In the genomic region with DNA sequence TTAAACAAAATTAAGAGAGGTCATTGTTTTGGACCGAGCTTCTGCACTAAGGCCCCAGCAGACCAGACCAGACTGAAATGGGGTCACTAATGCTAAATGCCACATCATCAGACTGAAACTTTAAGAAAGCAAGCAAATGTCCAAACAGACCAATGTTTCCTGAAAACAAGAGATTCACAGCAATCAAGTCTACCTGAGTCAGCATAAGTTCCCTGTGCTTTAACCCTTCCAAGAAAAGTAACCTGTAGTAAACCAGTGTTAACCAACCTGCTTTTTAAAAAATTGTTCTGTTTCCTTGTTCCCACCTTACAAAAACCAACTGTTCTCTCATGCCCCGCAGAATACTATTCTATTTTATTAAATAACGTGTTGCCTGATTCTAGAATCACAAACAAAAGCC, we compare ENCODE assay signal across 1 cellular context.
TF ChIP-seq lines count a peak whose summit lies in the region.

No MANE protein-coding gene starts in this region.

TF ChIP-seq in A549, 52 proteins besides CTCF, POLR2A, EP300 and RAD21 (continued from another document):
- no peak for TF ChIP-seq REST (IDR thresholded peaks at IDR 0.05)
